8 cellular contexts compared by ENCODE assay signal in the genomic region with DNA sequence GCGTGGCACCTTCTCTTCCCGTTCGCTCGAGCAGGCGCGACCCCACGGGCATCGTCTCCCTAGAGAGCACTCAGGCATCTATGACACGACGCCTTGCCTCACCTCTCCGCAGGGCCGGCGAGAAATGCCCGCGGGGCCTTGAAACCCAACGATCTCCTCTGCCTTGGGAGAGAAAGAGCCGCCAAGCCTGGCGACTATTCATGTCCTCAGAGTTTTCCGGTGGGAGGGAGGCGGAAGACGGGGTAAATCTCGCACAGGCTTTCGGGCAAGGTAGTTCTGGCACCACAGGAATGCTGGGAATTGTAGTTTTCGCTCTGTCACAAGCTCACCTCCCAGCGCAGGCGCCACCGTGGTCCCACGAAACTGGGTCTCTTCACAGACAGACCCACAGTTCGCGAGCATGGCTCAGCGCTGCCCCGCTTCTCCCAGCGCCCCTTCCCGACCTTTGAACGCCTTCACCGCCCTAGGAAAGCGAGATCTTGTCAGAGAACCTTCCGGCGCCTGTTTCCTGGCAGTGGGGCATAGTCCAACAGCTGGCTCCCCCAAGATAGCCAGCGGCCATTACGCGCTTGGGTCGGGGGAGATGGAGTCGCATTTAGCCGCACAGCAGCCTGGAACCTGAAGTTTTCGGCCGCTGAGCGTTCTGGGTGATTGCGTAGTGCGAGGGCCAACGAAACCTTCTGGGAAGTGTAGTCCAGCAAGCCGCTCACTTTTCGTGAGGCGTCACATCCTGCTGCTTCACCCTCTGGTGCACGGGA. TPM values are rescaled to one million over a fixed set of nuclear protein-coding genes. Genes with fewer than 3 reads are reported as not detected.
DNase-seq lines count a peak whose midpoint lies in the region; ATAC-seq and TF ChIP-seq lines count a peak whose summit lies in the region.

A gene with protein sequence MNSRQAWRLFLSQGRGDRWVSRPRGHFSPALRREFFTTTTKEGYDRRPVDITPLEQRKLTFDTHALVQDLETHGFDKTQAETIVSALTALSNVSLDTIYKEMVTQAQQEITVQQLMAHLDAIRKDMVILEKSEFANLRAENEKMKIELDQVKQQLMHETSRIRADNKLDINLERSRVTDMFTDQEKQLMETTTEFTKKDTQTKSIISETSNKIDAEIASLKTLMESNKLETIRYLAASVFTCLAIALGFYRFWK (minus strand): TSS at position 597 of the 758 bp plus-strand sequence. CDS start 395 bp downstream, at position 202.

- intact Hi-C loops in activated CD4-positive, alpha-beta memory T cell treated with anti-CD3 and anti-CD28 coated beads for 36 hours (cut with micrococcal nuclease), result loop anchor here (1.0 kb wide), 5 partner anchors 93 to 1417 kb away; partner anchors contain the start of genes ANKRD42, DDIAS and RAB30
- intact Hi-C loops in dorsolateral prefrontal cortex (cut with DNase I), result loop anchor here (1.0 to 10.0 kb wide), 6 partner anchors 93 to 571 kb away; partner anchors contain the start of genes DDIAS (in 2 of the 2), RAB30 (in 2 of the 2), ANKRD42 (in 1 of the 2) and PRCP (in 1 of the 2)

- H3K27ac ChIP-seq in CD4-positive, CD25-positive, alpha-beta regulatory T cell (ENCODE audit: insufficient read depth, low read length, poor library complexity, severe bottlenecking), result peak within 1 kb of the TSS; percentile 98
- H3K27ac ChIP-seq in dorsolateral prefrontal cortex, result peak within 1 kb of the TSS; percentile 89 to 100 (median 99)
- peak within 1 kb of the TSS; percentile 98 to 99 for H3K27ac ChIP-seq in liver (ENCODE audit: low read depth in 1 of 2, low read length in 2 of 2)

- TF ChIP-seq CTCF in dorsolateral prefrontal cortex (IDR thresholded peaks at IDR 0.05 in 54 of 56, conservative IDR thresholded peaks at IDR 0.05 in 2 of 56; ENCODE audit: low read depth in 1 of 56, partially characterized antibody in 56 of 56), result peak in 46 of 56 donors; percentile 22 to 78 (median 58)
- peak; percentile 28 for TF ChIP-seq CTCF in liver (IDR thresholded peaks at IDR 0.05; ENCODE audit: low read depth, low read length, missing input control)

- peaks cover 0 to 4% (median 0%) of the 10 kb centered on the region in 7 donors for H3K9me3 Mint-ChIP-seq in CD4-positive, CD25-positive, alpha-beta regulatory T cell
- H3K9me3 Mint-ChIP-seq in activated CD4-positive, alpha-beta memory T cell treated with anti-CD3 and anti-CD28 coated beads for 36 hours, result peaks cover 3% of the 10 kb centered on the region

- H3K27me3 Mint-ChIP-seq in CD4-positive, CD25-positive, alpha-beta regulatory T cell, result peaks cover 14% of the 10 kb centered on the region
- no peaks in the 10 kb centered on the region for H3K27me3 Mint-ChIP-seq in activated CD4-positive, alpha-beta memory T cell treated with anti-CD3 and anti-CD28 coated beads for 36 hours

- H3K9ac ChIP-seq in liver (ENCODE audit: low read depth in 1 of 2, low read length in 2 of 2), result peak within 1 kb of the TSS; percentile 71 to 93

- no peaks in the 10 kb centered on the region for H3K36me3 ChIP-seq in CD4-positive, CD25-positive, alpha-beta regulatory T cell (ENCODE audit: control insufficient read depth, insufficient read depth, low read length)
- no peaks in the 10 kb centered on the region for H3K36me3 ChIP-seq in liver (ENCODE audit: control insufficient read depth in 4 of 4, insufficient read depth in 3 of 4, low read depth in 1 of 4, low read length in 3 of 4)

- no peaks in the 10 kb centered on the region for H3K36me3 Mint-ChIP-seq in CD4-positive, CD25-positive, alpha-beta regulatory T cell
- peaks cover 8% of the 10 kb centered on the region for H3K36me3 Mint-ChIP-seq in activated CD4-positive, alpha-beta memory T cell treated with anti-CD3 and anti-CD28 coated beads for 36 hours

- peaks cover 16% of the 10 kb centered on the region for H3K4me1 ChIP-seq in CD4-positive, CD25-positive, alpha-beta regulatory T cell (ENCODE audit: control insufficient read depth, insufficient read depth, low read length, poor library complexity, severe bottlenecking)
- H3K4me1 ChIP-seq in liver (ENCODE audit: control insufficient read depth in 4 of 4, insufficient read depth in 4 of 4, low read length in 3 of 4), result peaks cover 9 to 44% (median 27%) of the 10 kb centered on the region in 4 donors

- CTCF ChIA-PET in activated CD4-positive, alpha-beta memory T cell treated with anti-CD3 and anti-CD28 coated beads for 36 hours (lab: Charles Lee), result interaction anchor here (1.0 to 2.0 kb wide), 6 partner anchors 10 to 386 kb away, joined by 3 to 9 read pairs (median 4); partner anchors contain the start of genes ANKRD42, DDIAS and PRCP

- no peaks in the 10 kb centered on the region for H3K9me3 ChIP-seq in CD4-positive, CD25-positive, alpha-beta regulatory T cell (ENCODE audit: control insufficient read depth in 2 of 2, low read length in 2 of 2)
- no peaks in the 10 kb centered on the region for H3K9me3 ChIP-seq in liver (ENCODE audit: control insufficient read depth in 4 of 4, low read length in 3 of 4)

- H3K27me3 ChIP-seq in CD4-positive, CD25-positive, alpha-beta regulatory T cell (ENCODE audit: control insufficient read depth, insufficient read depth, low read length), result no peaks in the 10 kb centered on the region
- H3K27me3 ChIP-seq in dorsolateral prefrontal cortex (no peaks in the 10 kb centered on the region), liver (ENCODE audit: control insufficient read depth in 4 of 4, insufficient read depth in 4 of 4, low read length in 3 of 4) (no peaks in the 10 kb centered on the region)

- H3K4me3 ChIP-seq in CD4-positive, CD25-positive, alpha-beta regulatory T cell (ENCODE audit: low read depth, low read length), result peak within 1 kb of the TSS; percentile 93
- peak within 1 kb of the TSS; percentile 66 to 100 (median 93) for H3K4me3 ChIP-seq in dorsolateral prefrontal cortex
- peak within 1 kb of the TSS; percentile 83 to 94 (median 94) for H3K4me3 ChIP-seq in liver (ENCODE audit: low read depth in 1 of 3, low read length in 3 of 3)

- peak within 1 kb of the TSS; percentile 94 to 99 (median 98) for H3K4me3 Mint-ChIP-seq in CD4-positive, CD25-positive, alpha-beta regulatory T cell
- peak within 1 kb of the TSS; percentile 92 for H3K4me3 Mint-ChIP-seq in activated CD4-positive, alpha-beta memory T cell treated with anti-CD3 and anti-CD28 coated beads for 36 hours

- DNase-seq in CD4-positive, CD25-positive, alpha-beta regulatory T cell, result peak; percentile 91 to 98 (median 97)
- DNase-seq in NCI-H82 treated with DMSO at 0.1 percent for 48 hours (lab: John Stamatoyannopoulos, UW; ENCODE audit: unreplicated experiment), result peak; percentile 89
- DNase-seq in activated CD4-positive, alpha-beta memory T cell treated with anti-CD3 and anti-CD28 coated beads for 36 hours, result peak; percentile 96
- peak; percentile 94 to 99 (median 97) for DNase-seq in dorsolateral prefrontal cortex
- peak; percentile 95 for DNase-seq in stimulated activated CD4-positive, alpha-beta T cell treated with anti-CD3 and anti-CD28 coated beads, Interleukin-4, amount 100 ng/mL, for 24 hours

- WGBS in liver, result under 1% methylated on average over 55 of the region's 55 CpGs

- peak within 1 kb of the TSS; percentile 93 to 100 (median 98) for H3K27ac Mint-ChIP-seq in CD4-positive, CD25-positive, alpha-beta regulatory T cell
- H3K27ac Mint-ChIP-seq in activated CD4-positive, alpha-beta memory T cell treated with anti-CD3 and anti-CD28 coated beads for 36 hours, result peak within 1 kb of the TSS; percentile 99

- ATAC-seq in CD4-positive, CD25-positive, alpha-beta regulatory T cell (ENCODE audit: low read depth in 2 of 2), result peak; percentile 91 to 92
- ATAC-seq in GM19438 (IDR thresholded peaks at IDR 0.05; ENCODE audit: low read depth, unreplicated experiment) (peak; percentile 85), HG03575 (IDR thresholded peaks at IDR 0.05; ENCODE audit: extremely low read depth, insufficient number of reproducible peaks, low FRiP score, unreplicated experiment) (peak; percentile 82)

- peaks cover 12 to 50% (median 36%) of the 10 kb centered on the region in 4 donors for H3K4me1 Mint-ChIP-seq in CD4-positive, CD25-positive, alpha-beta regulatory T cell
- H3K4me1 Mint-ChIP-seq in activated CD4-positive, alpha-beta memory T cell treated with anti-CD3 and anti-CD28 coated beads for 36 hours (ENCODE audit: low read depth), result peaks cover 35% of the 10 kb centered on the region

- POLR2A ChIA-PET in activated CD4-positive, alpha-beta memory T cell treated with anti-CD3 and anti-CD28 coated beads for 36 hours (lab: Charles Lee), result interaction anchor here (0.6 to 1.7 kb wide), 3 partner anchors 127 to 385 kb away, joined by 3 to 20 read pairs (median 15); partner anchors contain the start of genes DDIAS, PCF11 and PRCP

- TF ChIP-seq RAD21 in liver (IDR thresholded peaks at IDR 0.05), result peak in 1 of 2 donors; percentile 32

TF ChIP-seq in liver, 16 proteins besides CTCF, POLR2A, EP300 and RAD21 (continues in another document):
- peak in 1 of 2 donors; percentile 26 for TF ChIP-seq EGR1 (IDR thresholded peaks at IDR 0.05; ENCODE audit: low read depth in 2 of 2)
- TF ChIP-seq RXRA (IDR thresholded peaks at IDR 0.05), result peak; percentile 47 to 50
- peak; percentile 75 for TF ChIP-seq SP1 (IDR thresholded peaks at IDR 0.05)
- TF ChIP-seq HNF4G (IDR thresholded peaks at IDR 0.05), result peak; percentile 81
- TF ChIP-seq MAX (IDR thresholded peaks at IDR 0.05), result peak; percentile 47
- peak; percentile 79 to 84 for TF ChIP-seq HNF4A (conservative IDR thresholded peaks at IDR 0.05)

RNA-seq across cellular contexts. Expression of the gene that starts here (rescaled TPM):
- 35.9 TPM for total RNA-seq in CD4-positive, CD25-positive, alpha-beta regulatory T cell
- 10 to 100 TPM; 68.5 to 77.6 (median 73.3) TPM for polyA plus RNA-seq in CD4-positive, CD25-positive, alpha-beta regulatory T cell
- total RNA-seq in activated CD4-positive, alpha-beta memory T cell treated with anti-CD3 and anti-CD28 coated beads for 36 hours, result 10 to 100 TPM; 29.2 to 32.3 TPM
- total RNA-seq in dorsolateral prefrontal cortex, result 10 to 100 TPM; 25.8 to 63.1 (median 35.8) TPM
- 10 to 100 TPM; 20.7 to 35.6 TPM for total RNA-seq in liver
- 10 to 100 TPM; 18.8 to 40.5 TPM for polyA plus RNA-seq in liver

Comparison
In these comparisons a context has a peak if more than half of its experiments do, and no peak if none do; other contexts are left out.
1. Peak in every context shown above with its lines: DNase-seq, ATAC-seq, H3K4me3 ChIP-seq and H3K27ac ChIP-seq.